17 cellular contexts compared by ENCODE assay signal in genomic region chr12:26152507-26153102, GRCh38. TPM values are rescaled to one million over a fixed set of nuclear protein-coding genes. Genes with fewer than 3 reads are reported as not detected.
A peak's percentile ranks its signal among the peaks of the same experiment; 100 is the strongest.
DNase-seq lines count a peak whose midpoint lies in the region; ATAC-seq and TF ChIP-seq lines count a peak whose summit lies in the region.
"Had no signal": no experiment of that assay in that cellular context is flagged by ENCODE, and none has a peak within 500 bp of the region (broad histone marks: within the 10 kb centered on the region; RNA-seq: fewer than 3 reads in every experiment).

No MANE protein-coding gene starts in this region.

- H3K36me3 ChIP-seq in SJSA1 (no peaks in the 10 kb centered on the region), fibroblast of lung (ENCODE audit: control insufficient read depth, insufficient read depth, low read length) (no peaks in the 10 kb centered on the region), skeletal muscle satellite cell (ENCODE audit: insufficient read depth, low read length) (no peaks in the 10 kb centered on the region)
- H3K36me3 ChIP-seq: BLaER1 treated with 17β-estradiol and CSF1 and Interleukin-3, amounts not matched to agents 10 nM and 100 nM had no signal

- H3K27ac ChIP-seq in SJSA1: peak overlapping the region; percentile 90
- H3K27ac ChIP-seq in fibroblast of lung (ENCODE audit: insufficient read depth, low read length): peak overlapping the region; percentile 0
- H3K27ac ChIP-seq: BLaER1 treated with 17β-estradiol and CSF1 and Interleukin-3, amounts not matched to agents 10 nM and 100 nM had no signal

- H3K4me3 ChIP-seq in SJSA1: no peak overlapping the region
- H3K4me3 ChIP-seq in fibroblast of lung (replicated peaks in 1 of 4; ENCODE audit: control extremely low read depth in 1 of 4, insufficient read depth in 1 of 4, low read depth in 3 of 4, low read length in 4 of 4): no peak overlapping the region
- peak overlapping the region; percentile 5 for H3K4me3 ChIP-seq in skeletal muscle satellite cell (ENCODE audit: low read length)
- H3K4me3 ChIP-seq: BLaER1 treated with 17β-estradiol and CSF1 and Interleukin-3, amounts not matched to agents 10 nM and 100 nM had no signal

- no peak overlapping the region for H3K4me2 ChIP-seq in fibroblast of lung (ENCODE audit: extremely low read depth, insufficient read depth, low read length)
- peak overlapping the region; percentile 41 for H3K4me2 ChIP-seq in skeletal muscle satellite cell (ENCODE audit: low read length)
- H3K4me2 ChIP-seq: BLaER1 treated with 17β-estradiol and CSF1 and Interleukin-3, amounts not matched to agents 10 nM and 100 nM had no signal

- H3K9me3 ChIP-seq in SJSA1 (replicated peaks) (no peaks in the 10 kb centered on the region), fibroblast of lung (ENCODE audit: control insufficient read depth, insufficient read depth, low read depth, low read length) (no peaks in the 10 kb centered on the region), skeletal muscle satellite cell (replicated peaks; ENCODE audit: low read length) (no peaks in the 10 kb centered on the region)
- H3K9me3 ChIP-seq: BLaER1 treated with 17β-estradiol and CSF1 and Interleukin-3, amounts not matched to agents 10 nM and 100 nM had no signal

- no peaks in the 10 kb centered on the region for H3K79me2 ChIP-seq in fibroblast of lung (ENCODE audit: control insufficient read depth, insufficient read depth, low read length)

- no peak overlapping the region for H2AFZ ChIP-seq in fibroblast of lung (ENCODE audit: low read length)

- H4K20me1 ChIP-seq in fibroblast of lung (ENCODE audit: control insufficient read depth, extremely low read depth, insufficient read depth, low read length): no peaks in the 10 kb centered on the region
- H4K20me1 ChIP-seq: BLaER1 treated with 17β-estradiol and CSF1 and Interleukin-3, amounts not matched to agents 10 nM and 100 nM had no signal

- H3K27me3 ChIP-seq in SJSA1 (replicated peaks) (no peaks in the 10 kb centered on the region), fibroblast of lung (ENCODE audit: control insufficient read depth, insufficient read depth, low read length) (no peaks in the 10 kb centered on the region), skeletal muscle satellite cell (ENCODE audit: control insufficient read depth, insufficient read depth, low read length) (no peaks in the 10 kb centered on the region)
- H3K27me3 ChIP-seq: BLaER1 treated with 17β-estradiol and CSF1 and Interleukin-3, amounts not matched to agents 10 nM and 100 nM had no signal

- no peak for TF ChIP-seq CTCF in fibroblast of lung (conservative IDR thresholded peaks at IDR 0.05 in 1 of 2, IDR thresholded peaks at IDR 0.05 in 1 of 2; ENCODE audit: low read depth in 1 of 2, low read length in 2 of 2)

- peak; percentile 28 for DNase-seq in HCEC 1CT
- no peak for DNase-seq in SJSA1 (ENCODE audit: low read depth in 1 of 2, low spot score in 2 of 2)
- peak in 1 of 2 donors; percentile 23 for DNase-seq in fibroblast of lung (ENCODE audit: low read depth in 2 of 2)
- DNase-seq in NCI-H2107 (lab: John Stamatoyannopoulos, UW): no peak
- no peak for DNase-seq in NCI-H2171 treated with DMSO at 0.1 percent for 48 hours (lab: John Stamatoyannopoulos, UW)
- no peak for DNase-seq in activated effector memory CD4-positive, alpha-beta T cell treated with anti-CD3 and anti-CD28 coated beads, Interleukin-2, amount 50 U/mL, for 16 hours
- DNase-seq: glutamatergic neuron; kidney; NCI-H1048; NCI-H774; occipital lobe; stimulated activated naive B cell treated with anti-CD40 and anti-IgM and Interleukin-4, amounts not matched to agents 10 μg/mL and 1 μg/mL and 100 μg/mL, for 72 hours; T-cell had no signal

- H3K4me1 ChIP-seq in SJSA1 (replicated peaks) (peaks cover 67% of the 10 kb centered on the region), fibroblast of lung (ENCODE audit: control insufficient read depth, extremely low read depth, insufficient read depth, low read length) (peaks cover 18% of the 10 kb centered on the region), skeletal muscle satellite cell (ENCODE audit: control insufficient read depth, insufficient read depth, low read length) (peaks cover 34% of the 10 kb centered on the region)

- no peak for ATAC-seq in GM21447 (IDR thresholded peaks at IDR 0.05; ENCODE audit: unreplicated experiment)
- ATAC-seq: activated T-helper 17 cell treated with anti-CD3 and anti-CD28 coated beads, Interleukin-2, amount 50 U/mL, for 72 hours; stimulated activated naive B cell treated with anti-CD40 and anti-IgM and Interleukin-4, amounts not matched to agents 10 μg/mL and 1 μg/mL and 100 μg/mL, for 72 hours; T-cell had no signal

- no peak overlapping the region for H3K9ac ChIP-seq in fibroblast of lung (ENCODE audit: insufficient read depth, low read length)
- peak overlapping the region; percentile 12 for H3K9ac ChIP-seq in skeletal muscle satellite cell (ENCODE audit: low read depth, low read length)
- H3K9ac ChIP-seq: BLaER1 treated with 17β-estradiol and CSF1 and Interleukin-3, amounts not matched to agents 10 nM and 100 nM had no signal

RNA-seq across cellular contexts. Expression of gene BHLHE41, which starts 27.8 kb away (rescaled TPM):
- 36.1 and 69.1 TPM in 2 replicates for total RNA-seq in SJSA1 (2014; rRNA removed; shearing (Covaris generic))
- 0.51 and 2.3 TPM in 2 replicates for total RNA-seq in fibroblast of lung
- polyA plus RNA-seq in fibroblast of lung: 2.4 and 7.4 TPM in 2 replicates
- 2.9 and 5.8 TPM in 2 replicates for polyA plus RNA-seq in fibroblast of lung (2012)
- polyA minus RNA-seq in fibroblast of lung (ENCODE audit: low replicate concordance): 1.1 and 15.1 TPM in 2 replicates
- total RNA-seq in skeletal muscle satellite cell (2012; rRNA removed): 1.5 and 2.2 TPM in 2 replicates
- total RNA-seq: activated T-helper 17 cell treated with anti-CD3 and anti-CD28 coated beads, Interleukin-2, amount 50 U/mL, for 72 hours had no signal

RNA-seq across cellular contexts. Expression of gene SSPN, which starts 42.8 kb away (rescaled TPM):
- 35.6 and 37.1 TPM in 2 replicates for total RNA-seq in SJSA1 (2014; rRNA removed; shearing (Covaris generic))
- 9.8 and 18.5 TPM in 2 replicates for total RNA-seq in fibroblast of lung
- polyA plus RNA-seq in fibroblast of lung: 7.5 and 18.3 TPM in 2 replicates
- 5.8 and 16.2 TPM in 2 replicates for polyA plus RNA-seq in fibroblast of lung (2012)
- 26.3 and 44.0 TPM in 2 replicates for polyA minus RNA-seq in fibroblast of lung (ENCODE audit: low replicate concordance)
- total RNA-seq in skeletal muscle satellite cell (2012; rRNA removed): 1.0 and 5.2 TPM in 2 replicates
- total RNA-seq: activated T-helper 17 cell treated with anti-CD3 and anti-CD28 coated beads, Interleukin-2, amount 50 U/mL, for 72 hours had no signal

Comparison
In these comparisons a context has a peak if more than half of its experiments do, and no peak if none do; other contexts are left out.
1. RNA of gene BHLHE41, which starts 27.8 kb away (total RNA-seq): 36.1 to 69.1 TPM in SJSA1; 0.51 to 2.3 TPM in fibroblast of lung; every median in the first group is over 10 times any median in the second.